Comparison of ENCODE assay signal across 9 cellular contexts in the genomic region with DNA sequence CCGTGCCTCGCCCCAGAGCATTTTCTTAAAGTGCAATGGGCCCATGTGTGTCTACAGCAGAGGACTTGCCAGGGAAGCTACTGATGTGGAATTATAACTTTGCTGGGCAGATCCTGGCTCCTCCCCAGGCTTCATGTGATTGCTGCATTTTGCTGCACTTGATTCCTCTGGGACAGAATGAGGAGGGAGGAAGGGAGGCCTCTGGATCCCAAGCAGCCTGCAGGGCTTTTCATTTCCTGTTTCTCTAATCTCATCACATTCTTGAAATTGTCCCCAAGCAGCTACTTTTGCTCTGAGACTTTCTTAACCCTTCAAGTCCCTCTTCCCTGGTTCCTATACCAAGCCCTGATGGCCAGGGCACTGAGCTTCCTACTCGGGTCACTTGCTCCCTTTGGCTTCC.
DNase-seq lines count a peak whose midpoint lies in the region.
"Had no signal": no experiment of that assay in that cellular context is flagged by ENCODE, and none has a peak within 500 bp of the region (broad histone marks: within the 10 kb centered on the region; RNA-seq: fewer than 3 reads in every experiment).

No MANE protein-coding gene starts in this region.

- H4K91ac ChIP-seq in mesenchymal stem cell (ENCODE audit: low read length), result peak overlapping the region; percentile 95

- no peak overlapping the region for H2AK5ac ChIP-seq in mesenchymal stem cell (ENCODE audit: low read length, severe bottlenecking)

- peak overlapping the region; percentile 80 to 82 for H3K4ac ChIP-seq in mesenchymal stem cell (ENCODE audit: low read depth in 1 of 2, low read length in 2 of 2)

- no peaks in the 10 kb centered on the region for H3K27me3 ChIP-seq in mesenchymal stem cell (ENCODE audit: control insufficient read depth in 1 of 2, insufficient read depth in 1 of 2, low read length in 2 of 2)

- peak overlapping the region; percentile 86 for H2BK120ac ChIP-seq in mesenchymal stem cell (ENCODE audit: low read depth, low read length)

- H3K4me2 ChIP-seq in mesenchymal stem cell (ENCODE audit: low read length, poor library complexity, severe bottlenecking), result no peak overlapping the region

- H3K4me3 ChIP-seq in mesenchymal stem cell (ENCODE audit: insufficient read depth in 1 of 2, low read depth in 1 of 2, low read length in 2 of 2), result no peak overlapping the region

- peak overlapping the region; percentile 75 to 92 for H3K18ac ChIP-seq in mesenchymal stem cell (ENCODE audit: low read depth in 1 of 2, low read length in 2 of 2)

- H2BK5ac ChIP-seq in mesenchymal stem cell (ENCODE audit: low read depth, low read length, poor library complexity, severe bottlenecking), result no peak overlapping the region

- H3K27ac ChIP-seq in mesenchymal stem cell (ENCODE audit: low read length, poor library complexity, severe bottlenecking), result no peak overlapping the region

- peak overlapping the region; percentile 81 to 91 for H2BK12ac ChIP-seq in mesenchymal stem cell (ENCODE audit: low read length in 2 of 2)

- peaks cover 8% of the 10 kb centered on the region for H3K4me1 ChIP-seq in mesenchymal stem cell (ENCODE audit: control insufficient read depth, insufficient read depth, low read depth, low read length)

- H3K23ac ChIP-seq in mesenchymal stem cell (ENCODE audit: low read length in 2 of 2), result no peak overlapping the region

- H2BK15ac ChIP-seq in mesenchymal stem cell (ENCODE audit: low read depth, poor library complexity, severe bottlenecking), result no peak overlapping the region

- 66% methylated on average over 3 of the region's 3 CpGs for WGBS in mesenchymal stem cell

- H3K14ac ChIP-seq in mesenchymal stem cell (ENCODE audit: low read length in 2 of 2), result no peak overlapping the region

- no peak overlapping the region for H2AFZ ChIP-seq in mesenchymal stem cell (ENCODE audit: low read depth, low read length)

- no peaks in the 10 kb centered on the region for H3K79me1 ChIP-seq in mesenchymal stem cell (replicated peaks; ENCODE audit: low read length, poor library complexity, severe bottlenecking)

- H3K9me3 ChIP-seq in mesenchymal stem cell (ENCODE audit: control insufficient read depth, low read length), result no peaks in the 10 kb centered on the region

- no peaks in the 10 kb centered on the region for H3K36me3 ChIP-seq in mesenchymal stem cell (ENCODE audit: control insufficient read depth in 1 of 2, insufficient read depth in 2 of 2, low read depth in 1 of 2, low read length in 2 of 2)

- DNase-seq in A172 (ENCODE audit: low spot score) (peak; percentile 81), LHCN-M2 (ENCODE audit: low read depth) (peak; percentile 42), dermis blood vessel endothelial cell (peak; percentile 36), mesenchymal stem cell (peak; percentile 82), NCI-H1105 (lab: John Stamatoyannopoulos, UW) (no peak)
- no peak for DNase-seq in stimulated activated CD4-positive, alpha-beta T cell treated with anti-CD3 and anti-CD28 coated beads, Interleukin-4, amount 100 ng/mL, for 4 hours
- DNase-seq in activated CD4-positive, alpha-beta T cell treated with anti-CD3 and anti-CD28 coated beads, Interleukin-2, amount 50 U/mL, for 48 hours, result no peak
- no peak for DNase-seq in stimulated activated CD4-positive, alpha-beta T cell treated with anti-CD3 and anti-CD28 coated beads, Interleukin-2, amount 100 ng/mL, for 24 hours
- DNase-seq: activated naive CD4-positive, alpha-beta T cell treated with anti-CD3 and anti-CD28 coated beads for 36 hours had no signal

- H4K8ac ChIP-seq in mesenchymal stem cell (ENCODE audit: low read length), result peak overlapping the region; percentile 83

- peak overlapping the region; percentile 1 for H3K9ac ChIP-seq in mesenchymal stem cell (ENCODE audit: low read length)

Comparison
In these comparisons a context has a peak if more than half of its experiments do, and no peak if none do; other contexts are left out.
1. DNase-seq: peak in A172 (single experiment), LHCN-M2 (single experiment), dermis blood vessel endothelial cell (single experiment) and mesenchymal stem cell (single experiment); none in NCI-H1105 (single experiment), stimulated activated CD4-positive, alpha-beta T cell treated with anti-CD3 and anti-CD28 coated beads, Interleukin-4, amount 100 ng/mL, for 4 hours (0 of 2), activated CD4-positive, alpha-beta T cell treated with anti-CD3 and anti-CD28 coated beads, Interleukin-2, amount 50 U/mL, for 48 hours (0 of 2) and stimulated activated CD4-positive, alpha-beta T cell treated with anti-CD3 and anti-CD28 coated beads, Interleukin-2, amount 100 ng/mL, for 24 hours (0 of 2).